8 cellular contexts compared by ENCODE assay signal in genomic region chr14:60722836-60723217, GRCh38. TPM values are rescaled to one million over a fixed set of nuclear protein-coding genes. Genes with fewer than 3 reads are reported as not detected.
DNase-seq lines count a peak whose midpoint lies in the region; ATAC-seq and TF ChIP-seq lines count a peak whose summit lies in the region.

No MANE protein-coding gene starts in this region.

- H3K4me3 Mint-ChIP-seq in activated CD4-positive, alpha-beta T cell treated with anti-CD3 and anti-CD28 coated beads, Interleukin-2, amount 10 ng/mL, durations not matched to agents 24 days and 14 days = peak overlapping the region; percentile 90
- peak overlapping the region; percentile 96 for H3K4me3 Mint-ChIP-seq in nephron progenitor cell

- peaks cover 7% of the 10 kb centered on the region for H3K9me3 Mint-ChIP-seq in activated CD4-positive, alpha-beta T cell treated with anti-CD3 and anti-CD28 coated beads, Interleukin-2, amount 10 ng/mL, durations not matched to agents 24 days and 14 days
- H3K9me3 Mint-ChIP-seq in nephron progenitor cell = peaks cover 19% of the 10 kb centered on the region

- TF ChIP-seq CTCF in RWPE2 (IDR thresholded peaks at IDR 0.05; ENCODE audit: poor library complexity, severe bottlenecking) (no peak), epithelial cell of proximal tubule (conservative IDR thresholded peaks at IDR 0.05; ENCODE audit: low read depth, low read length) (no peak), nephron progenitor cell (IDR thresholded peaks at IDR 0.05) (no peak)

- H3K27ac ChIP-seq in RWPE2 (ENCODE audit: poor library complexity, severe bottlenecking) = peak overlapping the region; percentile 82

- peaks cover 3% of the 10 kb centered on the region for H3K36me3 Mint-ChIP-seq in activated CD4-positive, alpha-beta T cell treated with anti-CD3 and anti-CD28 coated beads, Interleukin-2, amount 10 ng/mL, durations not matched to agents 24 days and 14 days (ENCODE audit: low read depth)
- H3K36me3 Mint-ChIP-seq in nephron progenitor cell (ENCODE audit: low read depth) = peaks cover 40% of the 10 kb centered on the region

- intact Hi-C loops in activated CD4-positive, alpha-beta T cell treated with anti-CD3 and anti-CD28 coated beads, Interleukin-2, amount 10 ng/mL, durations not matched to agents 24 days and 14 days (cut with micrococcal nuclease) = loop anchor here (2.0 to 10.0 kb wide), 5 partner anchors 30 to 472 kb away; partner anchors contain the start of genes SLC38A6 and TRMT5

- DNase-seq in activated CD4-positive, alpha-beta T cell treated with anti-CD3 and anti-CD28 coated beads, Interleukin-2, amount 10 ng/mL, durations not matched to agents 24 days and 14 days = no peak
- no peak for DNase-seq in activated CD4-positive, alpha-beta T cell treated with anti-CD3 and anti-CD28 coated beads, Interleukin-2, amount 50 U/mL, for 48 hours
- peak; percentile 61 for DNase-seq in RWPE2 (ENCODE audit: low spot score)
- DNase-seq in epithelial cell of proximal tubule (ENCODE audit: low read depth) = no peak
- peak; percentile 73 for DNase-seq in nephron progenitor cell
- no peak for DNase-seq in COLO668 (lab: John Stamatoyannopoulos, UW; ENCODE audit: unreplicated experiment)
- DNase-seq in cerebellar nuclear complex (lab: John Stamatoyannopoulos, UW) = no peak

- H3K36me3 ChIP-seq in RWPE2 (ENCODE audit: low read depth) = peaks cover 30% of the 10 kb centered on the region

- ATAC-seq in RWPE2 (ENCODE audit: low read depth) = no peak
- ATAC-seq in GM18519 (IDR thresholded peaks at IDR 0.05; ENCODE audit: low FRiP score, unreplicated experiment) = no peak

- H3K4me1 ChIP-seq in RWPE2 (ENCODE audit: insufficient read depth, poor library complexity, severe bottlenecking) = peaks cover 4% of the 10 kb centered on the region

- peaks cover 24% of the 10 kb centered on the region for H3K4me1 Mint-ChIP-seq in activated CD4-positive, alpha-beta T cell treated with anti-CD3 and anti-CD28 coated beads, Interleukin-2, amount 10 ng/mL, durations not matched to agents 24 days and 14 days
- peaks cover 48% of the 10 kb centered on the region for H3K4me1 Mint-ChIP-seq in nephron progenitor cell

- peaks cover 72% of the 10 kb centered on the region for H3K27me3 Mint-ChIP-seq in activated CD4-positive, alpha-beta T cell treated with anti-CD3 and anti-CD28 coated beads, Interleukin-2, amount 10 ng/mL, durations not matched to agents 24 days and 14 days
- H3K27me3 Mint-ChIP-seq in nephron progenitor cell (ENCODE audit: low read depth, poor library complexity) = no peaks in the 10 kb centered on the region

- peak overlapping the region; percentile 93 for H3K4me3 ChIP-seq in RWPE2 (ENCODE audit: severe bottlenecking)
- peak overlapping the region; percentile 83 for H3K4me3 ChIP-seq in epithelial cell of proximal tubule (ENCODE audit: low read depth, low read length)

- H3K27ac Mint-ChIP-seq in activated CD4-positive, alpha-beta T cell treated with anti-CD3 and anti-CD28 coated beads, Interleukin-2, amount 10 ng/mL, durations not matched to agents 24 days and 14 days = peak overlapping the region; percentile 25
- peak overlapping the region; percentile 98 for H3K27ac Mint-ChIP-seq in nephron progenitor cell

- no peaks in the 10 kb centered on the region for H3K27me3 ChIP-seq in RWPE2 (ENCODE audit: insufficient read depth, poor library complexity, severe bottlenecking)

- H3K9me3 ChIP-seq in RWPE2 (ENCODE audit: severe bottlenecking) = no peaks in the 10 kb centered on the region

RNA-seq across cellular contexts. Expression of gene SIX4, which starts 1.3 kb away (rescaled TPM):
- total RNA-seq in activated CD4-positive, alpha-beta T cell treated with anti-CD3 and anti-CD28 coated beads, Interleukin-2, amount 10 ng/mL, durations not matched to agents 24 days and 14 days = 0.23 and 0.52 TPM in 2 replicates
- 9.5 and 11.4 TPM in 2 replicates for total RNA-seq in epithelial cell of proximal tubule

RNA-seq across cellular contexts. Expression of gene MNAT1, which starts 11.7 kb away (rescaled TPM):
- 42.6 and 45.0 TPM in 2 replicates for total RNA-seq in activated CD4-positive, alpha-beta T cell treated with anti-CD3 and anti-CD28 coated beads, Interleukin-2, amount 10 ng/mL, durations not matched to agents 24 days and 14 days
- 57.2 and 75.4 TPM in 2 replicates for total RNA-seq in epithelial cell of proximal tubule

Comparison
In these comparisons a context has a peak if more than half of its experiments do, and no peak if none do; other contexts are left out.
1. DNase-seq: peak in RWPE2 (single experiment) and nephron progenitor cell (single experiment); none in activated CD4-positive, alpha-beta T cell treated with anti-CD3 and anti-CD28 coated beads, Interleukin-2, amount 10 ng/mL, durations not matched to agents 24 days and 14 days (single experiment), activated CD4-positive, alpha-beta T cell treated with anti-CD3 and anti-CD28 coated beads, Interleukin-2, amount 50 U/mL, for 48 hours (0 of 2), epithelial cell of proximal tubule (single experiment), COLO668 (single experiment) and cerebellar nuclear complex (0 of 2).